In the genomic region with DNA sequence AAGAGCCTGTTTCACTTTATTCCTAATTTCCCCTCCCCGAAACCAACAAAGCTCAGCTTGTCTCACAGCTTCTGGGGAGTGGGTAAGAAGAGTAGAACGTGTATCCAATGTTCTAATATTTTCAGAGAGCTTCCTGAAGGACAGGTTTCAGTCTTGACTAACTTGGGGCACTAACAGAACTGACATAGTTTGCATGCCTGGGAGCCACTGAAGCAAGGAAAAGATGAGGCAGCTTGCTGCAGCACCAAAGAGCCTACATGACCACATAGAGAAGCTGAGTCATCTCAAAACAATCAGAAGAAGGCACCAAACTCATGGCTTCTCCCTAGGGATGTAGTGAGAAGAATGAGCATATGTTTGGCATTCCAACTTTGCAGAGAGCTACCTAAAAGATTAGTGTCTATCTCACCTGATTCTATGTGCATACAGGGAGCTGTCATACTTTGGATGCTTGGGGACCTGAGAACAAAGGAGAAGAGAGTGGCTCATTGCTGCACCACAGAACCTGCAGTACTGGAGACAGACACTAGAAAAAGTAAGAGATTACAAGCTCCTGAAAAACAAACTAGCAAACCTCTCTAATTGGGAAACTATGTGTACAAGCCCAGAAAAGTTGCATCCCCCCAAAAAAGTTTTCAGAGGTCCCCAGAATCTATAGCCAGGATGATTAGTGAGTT, we compare ENCODE assay signal across 8 cellular contexts.
A peak's percentile ranks its signal among the peaks of the same experiment; 100 is the strongest.
DNase-seq lines count a peak whose midpoint lies in the region; ATAC-seq, FAIRE-seq and TF ChIP-seq lines count a peak whose summit lies in the region.

No MANE protein-coding gene starts in this region.

- TF ChIP-seq POLR2A in A549 (IDR thresholded peaks at IDR 0.05; ENCODE audit: low read length): no peak

- no peaks in the 10 kb centered on the region for H3K79me2 ChIP-seq in MM.1S (ENCODE audit: low read length)

- ATAC-seq in A549 (peak; percentile 59 to 78; a peak in 5 of 6 replicates), GM19324 (IDR thresholded peaks at IDR 0.05; ENCODE audit: low FRiP score, unreplicated experiment) (peak; percentile 73), HG03159 (IDR thresholded peaks at IDR 0.05; ENCODE audit: unreplicated experiment) (peak; percentile 68)

- no peak overlapping the region for H2AFZ ChIP-seq in MM.1S (ENCODE audit: low read length)

- no peak for TF ChIP-seq CTCF in A549 (IDR thresholded peaks at IDR 0.05)
- TF ChIP-seq CTCF in astrocyte of the spinal cord (IDR thresholded peaks at IDR 0.05; ENCODE audit: low read depth, low read length): peak; percentile 22
- TF ChIP-seq CTCF in MM.1S (IDR thresholded peaks at IDR 0.05; ENCODE audit: low read length): no peak

- no peak for TF ChIP-seq RAD21 in A549 (conservative IDR thresholded peaks at IDR 0.05 in 1 of 2, IDR thresholded peaks at IDR 0.05 in 1 of 2)

- no peaks in the 10 kb centered on the region for H4K20me1 ChIP-seq in MM.1S (ENCODE audit: insufficient read depth, low read length)

- H3K9me3 ChIP-seq in A549 (peaks cover 44% of the 10 kb centered on the region), MM.1S (replicated peaks; ENCODE audit: insufficient read depth, low read length) (no peaks in the 10 kb centered on the region)

- H3K9me2 ChIP-seq in MM.1S (replicated peaks; ENCODE audit: insufficient read depth, low read length): no peaks in the 10 kb centered on the region

- H3K4me1 ChIP-seq in A549 (peaks cover 12% of the 10 kb centered on the region; the same call in 2 of the 3 replicates), MM.1S (ENCODE audit: low read length) (no peaks in the 10 kb centered on the region)

- CTCF ChIA-PET in A549 (lab: Yijun Ruan, JAX): interaction anchor here (0.8 kb wide), 2 partner anchors 24 to 711 kb away, joined by 3 read pairs; no protein-coding TSS in a partner anchor

- POLR2A ChIA-PET in A549 (lab: Yijun Ruan, JAX): no interaction called here

- no peaks in the 10 kb centered on the region for H3F3A ChIP-seq in MM.1S (ENCODE audit: insufficient read depth, low read length)

- H3K36me3 ChIP-seq in MM.1S (replicated peaks; ENCODE audit: insufficient read depth, low read length): no peaks in the 10 kb centered on the region

- H3K27ac ChIP-seq in A549: peak overlapping the region; percentile 20 to 79; a peak in 5 of 6 replicates
- H3K27ac ChIP-seq in MM.1S (ENCODE audit: low read length): no peak overlapping the region

- in situ Hi-C loops in astrocyte of the spinal cord (cut with HindIII; ENCODE audit: low sequenced_read_pairs): no loop called here

- FAIRE-seq in A549 (lab: Jason Lieb, UNC): no peak

- 28% methylated on average over 2 of the region's 2 CpGs for WGBS in A549 (ENCODE audit: missing lambda C conversion rate)

- no peak overlapping the region for H3K9ac ChIP-seq in MM.1S (ENCODE audit: low read length)

- no peaks in the 10 kb centered on the region for H3K27me3 ChIP-seq in MM.1S (replicated peaks; ENCODE audit: insufficient read depth, low read length)

- peak; percentile 16 to 51 for DNase-seq in A549 (ENCODE audit: low read depth in 1 of 2, low spot score in 1 of 2)
- peak; percentile 92 for DNase-seq in astrocyte of the spinal cord (ENCODE audit: low read depth, low spot score)
- no peak for DNase-seq in MM.1S
- DNase-seq in NCI-H187 treated with DMSO at 0.1 percent for 48 hours (lab: John Stamatoyannopoulos, UW): no peak
- no peak for DNase-seq in H4 (ENCODE audit: low spot score)
- DNase-seq in activated CD4-positive, alpha-beta T cell treated with anti-CD3 and anti-CD28 coated beads, Interleukin-2, amount 50 U/mL, for 1 hour: no peak

- H3K4me2 ChIP-seq in A549: peak overlapping the region; percentile 29; the same call in 1 of the 3 replicates
- no peak overlapping the region for H3K4me2 ChIP-seq in MM.1S (ENCODE audit: low read depth, low read length)

- H3K4me3 ChIP-seq in A549 (no peak overlapping the region), astrocyte of the spinal cord (ENCODE audit: low read depth, low read length) (no peak overlapping the region), MM.1S (ENCODE audit: low read length) (no peak overlapping the region)

- TF ChIP-seq EP300 in A549 (IDR thresholded peaks at IDR 0.05): no peak

TF ChIP-seq in A549, 52 proteins besides CTCF, POLR2A, EP300 and RAD21:
- TF ChIP-seq CEBPB (IDR thresholded peaks at IDR 0.05) (peak in 1 of 2 experiments; percentile 4; a peak in 1 of 4 replicates), KDM5A (IDR thresholded peaks at IDR 0.05) (no peak), MAFK (IDR thresholded peaks at IDR 0.05; ENCODE audit: partially characterized antibody) (peak; percentile 62), FOSL2 (IDR thresholded peaks at IDR 0.05) (0 out of 2 replicates have a peak, but pooled peaks have one; percentile 11), FOSL2 (CRISPR knock-in tag; IDR thresholded peaks at IDR 0.05) (peak; percentile 31; the same call in 1 of the 2 replicates)

Comparison
In these comparisons a context has a peak if more than half of its experiments do, and no peak if none do; other contexts are left out.
1. DNase-seq: peak in A549 (2 of 2) and astrocyte of the spinal cord (single experiment); none in MM.1S (single experiment), NCI-H187 treated with DMSO at 0.1 percent for 48 hours (single experiment), H4 (single experiment) and activated CD4-positive, alpha-beta T cell treated with anti-CD3 and anti-CD28 coated beads, Interleukin-2, amount 50 U/mL, for 1 hour (single experiment).
2. Peak in every context shown above with its lines, with median percentiles within 50 percentile points of each other: ATAC-seq.